Comparison of ENCODE assay signal across 11 cellular contexts in the genomic region with DNA sequence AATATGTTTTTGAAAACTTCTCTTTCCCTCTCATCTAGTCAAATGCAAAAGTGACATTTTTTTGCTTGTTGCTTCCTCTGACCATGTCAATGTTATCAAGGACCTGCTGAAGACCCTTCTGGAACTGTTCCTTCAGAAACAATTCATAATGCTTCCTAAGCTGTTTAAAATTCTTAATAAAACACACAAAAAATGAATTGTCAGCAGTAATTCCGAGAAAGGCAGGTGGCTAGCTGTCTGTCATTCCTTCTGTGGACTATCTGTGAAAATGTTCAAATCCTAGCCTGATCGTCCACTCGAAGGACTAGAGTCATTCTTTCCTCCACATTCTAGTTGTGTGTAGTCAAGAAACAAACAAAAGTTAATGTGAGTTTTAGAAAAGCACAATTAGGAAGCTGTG. TPM values are rescaled to one million over a fixed set of nuclear protein-coding genes. Genes with fewer than 3 reads are reported as not detected.
"Had no signal": no experiment of that assay in that cellular context is flagged by ENCODE, and none has a peak within 500 bp of the region (broad histone marks: within the 10 kb centered on the region; RNA-seq: fewer than 3 reads in every experiment).

No MANE protein-coding gene starts in this region.

- ATAC-seq: HCT116 had no signal

- H2AFZ ChIP-seq: GM23248 had no signal

- H3K9me3 ChIP-seq: HAP-1 had no signal

- DNase-seq: GM23248, GOT3, H7, HFFc6, KG1 had no signal

- H3K4me1 ChIP-seq: HAP-1 had no signal

- H3K36me3 ChIP-seq: HAP-1 had no signal

- H3K27ac ChIP-seq: GM23248, HL-60 had no signal

- H3K4me3 ChIP-seq: GM23248, HAP-1 had no signal

- H3K9ac ChIP-seq: GM23248 had no signal

RNA-seq across cellular contexts. Expression of gene TRIL, which starts 56.6 kb away (rescaled TPM):
- total RNA-seq: H4, HT1080 had no signal
- polyA plus RNA-seq: IgD-negative memory B cell had no signal
